Comparison of ENCODE assay signal across 27 cellular contexts in genomic region chr1:215677112-215677511, GRCh38.
DNase-seq lines count a peak whose midpoint lies in the region; ATAC-seq, FAIRE-seq and TF ChIP-seq lines count a peak whose summit lies in the region.
"Had no signal": no experiment of that assay in that cellular context is flagged by ENCODE, and none has a peak within 500 bp of the region (broad histone marks: within the 10 kb centered on the region; RNA-seq: fewer than 3 reads in every experiment).

No MANE protein-coding gene starts in this region.

- WGBS in HepG2 (ENCODE audit: low lambda C conversion rate) = 40% methylated on average over 4 of the region's 4 CpGs

- no peak for TF ChIP-seq EP300 in HepG2 (IDR thresholded peaks at IDR 0.05; ENCODE audit: low read depth in 2 of 2, low read length in 2 of 2)
- no peak for TF ChIP-seq EP300 in HepG2 (CRISPR knock-in tag; IDR thresholded peaks at IDR 0.05; ENCODE audit: borderline replicate concordance)

- H3K27me3 ChIP-seq in HepG2 (ENCODE audit: control insufficient read depth in 1 of 2, insufficient read depth in 2 of 2, low read length in 2 of 2) = no peaks in the 10 kb centered on the region
- H3K27me3 ChIP-seq: BE2C had no signal

- H3K9me3 Mint-ChIP-seq in WTC11 = no peaks in the 10 kb centered on the region

- H3K27ac Mint-ChIP-seq in WTC11 = no peak overlapping the region

- TF ChIP-seq CTCF in AG10803 (conservative IDR thresholded peaks at IDR 0.05; ENCODE audit: low read length) (0 out of 2 replicates have a peak, but pooled peaks have one; percentile 8), WTC11 (IDR thresholded peaks at IDR 0.05) (no peak), HepG2 (CRISPR knock-in tag; IDR thresholded peaks at IDR 0.05) (no peak)

- POLR2A ChIA-PET in WTC11 (lab: Charles Lee) = no interaction called here
- POLR2A ChIA-PET in HepG2 (lab: Yijun Ruan, JAX) = no interaction called here

- H3K4me1 ChIP-seq in HepG2 (ENCODE audit: insufficient read depth, low read length) = no peaks in the 10 kb centered on the region
- H3K4me1 ChIP-seq: A549, BE2C had no signal

- H3K36me3 Mint-ChIP-seq in WTC11 = no peaks in the 10 kb centered on the region

- FAIRE-seq in HepG2 (lab: Jason Lieb, UNC) = no peak
- FAIRE-seq: A549, GM12892 had no signal

- no peaks in the 10 kb centered on the region for H3K36me3 ChIP-seq in HepG2 (replicated peaks in 1 of 2; ENCODE audit: control insufficient read depth in 1 of 2, insufficient read depth in 2 of 2, low read length in 2 of 2)
- H3K36me3 ChIP-seq: BE2C had no signal

- no peaks in the 10 kb centered on the region for H3K9me3 ChIP-seq in HepG2 (ENCODE audit: low read length)
- H3K9me3 ChIP-seq: A549, BE2C had no signal

- ATAC-seq in WTC11 (peak; percentile 24; the same call in 1 of the 2 replicates), HepG2 (no peak), HG03095 (IDR thresholded peaks at IDR 0.05; ENCODE audit: unreplicated experiment) (no peak)
- ATAC-seq: A549, Right ventricle myocardium inferior had no signal

- no peak overlapping the region for H3K4me3 ChIP-seq in AG10803 (ENCODE audit: low read length)
- no peak overlapping the region for H3K4me3 ChIP-seq in HepG2 (replicated peaks in 1 of 3; ENCODE audit: insufficient read depth in 1 of 3, low read depth in 2 of 3, low read length in 3 of 3)
- H3K4me3 ChIP-seq: A549, PC-9 had no signal

- no peak for TF ChIP-seq POLR2A in HepG2 (IDR thresholded peaks at IDR 0.05; ENCODE audit: insufficient read depth in 1 of 2, low read depth in 2 of 2, low read length in 2 of 2)

- no peaks in the 10 kb centered on the region for H3K79me2 ChIP-seq in HepG2 (ENCODE audit: insufficient read depth, low read length)

- H3K4me3 Mint-ChIP-seq in WTC11 = no peak overlapping the region

- no peaks in the 10 kb centered on the region for H4K20me1 ChIP-seq in HepG2 (ENCODE audit: insufficient read depth, low read length)

- DNase-seq in AG10803 (ENCODE audit: low read depth) (no peak), HT-29 (ENCODE audit: low spot score) (peak; percentile 1), WTC11 (ENCODE audit: low spot score) (no peak), HepG2 (ENCODE audit: low spot score) (no peak), substantia nigra (lab: John Stamatoyannopoulos, UW) (no peak), SHP77 (lab: John Stamatoyannopoulos, UW) (no peak)
- no peak for DNase-seq in activated CD4-positive, CD25-positive, alpha-beta regulatory T cell (lab: John Stamatoyannopoulos, UW)
- DNase-seq: BE2C; Calu3; DMS153; DND-41; H7; Karpas-422; MV-4-11; NCI-H1105; NCI-H1436 treated with DMSO at 0.1 percent for 48 hours; NCI-H187 treated with DMSO at 0.1 percent for 48 hours; NCI-H2171 treated with DMSO at 0.1 percent for 48 hours; NCI-H524 treated with DMSO at 0.1 percent for 48 hours; NCI-H82; NK-92 treated with Interleukin-12 subunit alpha and Interleukin-12 subunit beta, amount 100 ng/mL, for 24 hours; PC-9; T-helper 1 cell had no signal

- H3K9ac ChIP-seq in HepG2 (ENCODE audit: insufficient read depth, low read depth, low read length) = no peak overlapping the region

- in situ Hi-C loops in HepG2 (cut with HindIII; ENCODE audit: extremely low pct_ligation_motif_present, low pct_unique_long_range_greater_than_20kb) = no loop called here

- H2AFZ ChIP-seq in HepG2 (ENCODE audit: low read length) = no peak overlapping the region
- H2AFZ ChIP-seq: PC-9 had no signal

- BruUV-seq in HepG2 (replicated peaks; lab: Mats Ljungman, UMichigan) = no TSS peak

- intact Hi-C loops in HepG2 (cut with micrococcal nuclease; ENCODE audit: unreplicated experiment) = no loop called here

- H3K4me2 ChIP-seq in HepG2 (ENCODE audit: low read depth, low read length) = no peak overlapping the region
- H3K4me2 ChIP-seq: A549, PC-9 had no signal

- TF ChIP-seq RAD21 in HepG2 (CRISPR knock-in tag; IDR thresholded peaks at IDR 0.05) = no peak

- H3K27ac ChIP-seq in HepG2 (ENCODE audit: extremely low read length, insufficient read depth, low read length) = no peak overlapping the region
- H3K27ac ChIP-seq in substantia nigra (ENCODE audit: low read depth, low read length, poor library complexity, severe bottlenecking) = no peak overlapping the region
- H3K27ac ChIP-seq: A549, PC-9 had no signal

- H3K4me1 Mint-ChIP-seq in WTC11 = peaks cover 7% of the 10 kb centered on the region

- no peaks in the 10 kb centered on the region for H3K27me3 Mint-ChIP-seq in WTC11 (ENCODE audit: low read depth)

- CTCF ChIA-PET in WTC11 (lab: Charles Lee) = no interaction called here
- CTCF ChIA-PET in HepG2 (lab: Yijun Ruan, JAX; ENCODE audit: low intra/inter-chr PET ratio, low total read pairs) = no interaction called here

TF ChIP-seq in WTC11, 78 proteins besides CTCF, POLR2A, EP300 and RAD21:
- TF ChIP-seq CBFB (CRISPR knock-in tag; IDR thresholded peaks at IDR 0.05; ENCODE audit: low read depth) (no peak), NFYB (CRISPR knock-in tag; conservative IDR thresholded peaks at IDR 0.05; ENCODE audit: low read depth) (no peak), ATF1 (CRISPR knock-in tag; IDR thresholded peaks at IDR 0.05) (no peak), ZBTB43 (CRISPR knock-in tag; IDR thresholded peaks at IDR 0.05) (no peak), TCF7 (CRISPR knock-in tag; IDR thresholded peaks at IDR 0.05; ENCODE audit: low read depth) (no peak), GABPB1 (CRISPR knock-in tag; IDR thresholded peaks at IDR 0.05) (no peak), SOX15 (CRISPR knock-in tag; IDR thresholded peaks at IDR 0.05) (no peak), SMAD4 (CRISPR knock-in tag; IDR thresholded peaks at IDR 0.05) (no peak), TP53 (CRISPR knock-in tag; IDR thresholded peaks at IDR 0.05) (no peak), NR2C2 (CRISPR knock-in tag; IDR thresholded peaks at IDR 0.05) (no peak), EMX1 (CRISPR knock-in tag; IDR thresholded peaks at IDR 0.05) (no peak), ELF4 (CRISPR knock-in tag; IDR thresholded peaks at IDR 0.05; ENCODE audit: low read depth) (no peak), TEAD1 (CRISPR knock-in tag; IDR thresholded peaks at IDR 0.05) (no peak), USF2 (CRISPR knock-in tag; IDR thresholded peaks at IDR 0.05) (no peak)
TF ChIP-seq in WTC11: peak in this region for 0.

TF ChIP-seq in HepG2, 621 proteins besides CTCF, POLR2A, EP300 and RAD21:
- TF ChIP-seq TBX2 (CRISPR knock-in tag; IDR thresholded peaks at IDR 0.05; ENCODE audit: borderline replicate concordance) (no peak), ZBTB49 (CRISPR knock-in tag; IDR thresholded peaks at IDR 0.05; ENCODE audit: borderline replicate concordance) (no peak), CREB1 (IDR thresholded peaks at IDR 0.05) (0 out of 2 replicates have a peak, but pooled peaks have one; percentile 17), CREB1 (CRISPR knock-in tag; IDR thresholded peaks at IDR 0.05) (no peak)
